Comparison of ENCODE assay signal across 17 cellular contexts in genomic region chr4:53009824-53010223, GRCh38.
DNase-seq lines count a peak whose midpoint lies in the region; ATAC-seq and TF ChIP-seq lines count a peak whose summit lies in the region.
"Had no signal": no experiment of that assay in that cellular context is flagged by ENCODE, and none has a peak within 500 bp of the region (broad histone marks: within the 10 kb centered on the region; RNA-seq: fewer than 3 reads in every experiment).

No MANE protein-coding gene starts in this region.

- DNase-seq in NCI-H226 (peak; percentile 21), sigmoid colon (no peak), cerebellum (ENCODE audit: low spot score) (no peak), WTC11 (ENCODE audit: low spot score) (no peak), RKO (ENCODE audit: low spot score) (no peak)
- DNase-seq: activated CD4-positive, alpha-beta memory T cell treated with anti-CD3 and anti-CD28 coated beads, Interleukin-2, amount 10 ng/mL, durations not matched to agents 7 days and 5 days; C1 segment of cervical spinal cord; effector CD4-positive, alpha-beta T cell; mammary epithelial cell; NCI-H2081; NCI-H748 treated with DMSO at 0.1 percent for 48 hours; stimulated activated naive CD4-positive, alpha-beta T cell treated with Interleukin-2 at 50 U/mL for 16 hours; T1000 had no signal

- H3K36me3 ChIP-seq in sigmoid colon = no peaks in the 10 kb centered on the region
- H3K36me3 ChIP-seq: SJCRH30 had no signal

- no peaks in the 10 kb centered on the region for H3K9me3 ChIP-seq in sigmoid colon

- ATAC-seq in GM18909 (IDR thresholded peaks at IDR 0.05; ENCODE audit: poor library complexity, unreplicated experiment) (peak; percentile 60), GM21786 (IDR thresholded peaks at IDR 0.05; ENCODE audit: unreplicated experiment) (peak; percentile 43), WTC11 (no peak)
- no peak for ATAC-seq in activated CD4-positive, CD25-positive, alpha-beta regulatory T cell treated with anti-CD3 and anti-CD28 coated beads, Interleukin-2, amount 50 U/mL, for 24 hours

- POLR2A ChIA-PET in WTC11 (lab: Charles Lee) = no interaction called here

- CTCF ChIA-PET in WTC11 (lab: Charles Lee) = interaction anchor here (0.9 to 1.2 kb wide), 3 partner anchors 464 to 1223 kb away, joined by 3 to 12 read pairs (median 3); no protein-coding TSS in a partner anchor

- H3K27me3 ChIP-seq in sigmoid colon = no peaks in the 10 kb centered on the region
- H3K27me3 ChIP-seq: SJCRH30 had no signal

- no peak overlapping the region for H3K27ac Mint-ChIP-seq in WTC11
- H3K27ac Mint-ChIP-seq: activated CD4-positive, alpha-beta memory T cell treated with anti-CD3 and anti-CD28 coated beads, Interleukin-2, amount 10 ng/mL, durations not matched to agents 7 days and 5 days had no signal

- peaks cover 0 to 52% (median 43%) of the 10 kb centered on the region in 4 donors for H3K4me1 ChIP-seq in sigmoid colon

- H3K4me3 ChIP-seq in sigmoid colon = no peak overlapping the region
- H3K4me3 ChIP-seq: SJCRH30 had no signal

- TF ChIP-seq CTCF in sigmoid colon (IDR thresholded peaks at IDR 0.05) (no peak), WTC11 (IDR thresholded peaks at IDR 0.05) (no peak)

- peak overlapping the region; percentile 10 to 64 (median 41) for H3K27ac ChIP-seq in sigmoid colon

- no peak for TF ChIP-seq EP300 in sigmoid colon (IDR thresholded peaks at IDR 0.05)

- no peak overlapping the region for H3K4me3 Mint-ChIP-seq in WTC11
- H3K4me3 Mint-ChIP-seq: activated CD4-positive, alpha-beta memory T cell treated with anti-CD3 and anti-CD28 coated beads, Interleukin-2, amount 10 ng/mL, durations not matched to agents 7 days and 5 days had no signal

- TF ChIP-seq POLR2A in sigmoid colon (IDR thresholded peaks at IDR 0.05) = no peak

- H3K36me3 Mint-ChIP-seq in WTC11 = no peaks in the 10 kb centered on the region

- no peaks in the 10 kb centered on the region; the same call in 1 of the 2 replicates for H3K27me3 Mint-ChIP-seq in WTC11 (ENCODE audit: low read depth)
- H3K27me3 Mint-ChIP-seq: activated CD4-positive, alpha-beta memory T cell treated with anti-CD3 and anti-CD28 coated beads, Interleukin-2, amount 10 ng/mL, durations not matched to agents 7 days and 5 days had no signal

- intact Hi-C loops in sigmoid colon (cut with DNase I) = no loop called here

- H3K4me1 Mint-ChIP-seq in WTC11 = peaks cover 8% of the 10 kb centered on the region; the same call in 1 of the 2 replicates

- 69 to 90% methylated on average over 3 of the region's 3 CpGs for WGBS in sigmoid colon, 2 donors

- H3K9me3 Mint-ChIP-seq in WTC11 = peaks cover 11% of the 10 kb centered on the region
- H3K9me3 Mint-ChIP-seq: activated CD4-positive, alpha-beta memory T cell treated with anti-CD3 and anti-CD28 coated beads, Interleukin-2, amount 10 ng/mL, durations not matched to agents 7 days and 5 days had no signal

TF ChIP-seq in WTC11, 78 proteins besides CTCF, POLR2A, EP300 and RAD21 (continues in another document):
- TF ChIP-seq ZNF121 (CRISPR knock-in tag; IDR thresholded peaks at IDR 0.05) (no peak), ATF2 (CRISPR knock-in tag; IDR thresholded peaks at IDR 0.05; ENCODE audit: borderline replicate concordance, low read depth) (no peak), HMGA2 (CRISPR knock-in tag; IDR thresholded peaks at IDR 0.05) (no peak), NFYB (CRISPR knock-in tag; conservative IDR thresholded peaks at IDR 0.05; ENCODE audit: low read depth) (no peak), NFE2L1 (CRISPR knock-in tag; IDR thresholded peaks at IDR 0.05) (no peak), ZBTB43 (CRISPR knock-in tag; IDR thresholded peaks at IDR 0.05) (no peak), TEAD1 (CRISPR knock-in tag; IDR thresholded peaks at IDR 0.05) (no peak), GTF2I (CRISPR knock-in tag; conservative IDR thresholded peaks at IDR 0.05) (no peak), GABPB1 (CRISPR knock-in tag; IDR thresholded peaks at IDR 0.05) (no peak), CDX4 (CRISPR knock-in tag; IDR thresholded peaks at IDR 0.05; ENCODE audit: borderline replicate concordance) (no peak), PRDM15 (CRISPR knock-in tag; IDR thresholded peaks at IDR 0.05) (no peak), GRHL2 (CRISPR knock-in tag; IDR thresholded peaks at IDR 0.05; ENCODE audit: insufficient replicate concordance, severe bottlenecking) (no peak)
- TF ChIP-seq, protein P1, sequence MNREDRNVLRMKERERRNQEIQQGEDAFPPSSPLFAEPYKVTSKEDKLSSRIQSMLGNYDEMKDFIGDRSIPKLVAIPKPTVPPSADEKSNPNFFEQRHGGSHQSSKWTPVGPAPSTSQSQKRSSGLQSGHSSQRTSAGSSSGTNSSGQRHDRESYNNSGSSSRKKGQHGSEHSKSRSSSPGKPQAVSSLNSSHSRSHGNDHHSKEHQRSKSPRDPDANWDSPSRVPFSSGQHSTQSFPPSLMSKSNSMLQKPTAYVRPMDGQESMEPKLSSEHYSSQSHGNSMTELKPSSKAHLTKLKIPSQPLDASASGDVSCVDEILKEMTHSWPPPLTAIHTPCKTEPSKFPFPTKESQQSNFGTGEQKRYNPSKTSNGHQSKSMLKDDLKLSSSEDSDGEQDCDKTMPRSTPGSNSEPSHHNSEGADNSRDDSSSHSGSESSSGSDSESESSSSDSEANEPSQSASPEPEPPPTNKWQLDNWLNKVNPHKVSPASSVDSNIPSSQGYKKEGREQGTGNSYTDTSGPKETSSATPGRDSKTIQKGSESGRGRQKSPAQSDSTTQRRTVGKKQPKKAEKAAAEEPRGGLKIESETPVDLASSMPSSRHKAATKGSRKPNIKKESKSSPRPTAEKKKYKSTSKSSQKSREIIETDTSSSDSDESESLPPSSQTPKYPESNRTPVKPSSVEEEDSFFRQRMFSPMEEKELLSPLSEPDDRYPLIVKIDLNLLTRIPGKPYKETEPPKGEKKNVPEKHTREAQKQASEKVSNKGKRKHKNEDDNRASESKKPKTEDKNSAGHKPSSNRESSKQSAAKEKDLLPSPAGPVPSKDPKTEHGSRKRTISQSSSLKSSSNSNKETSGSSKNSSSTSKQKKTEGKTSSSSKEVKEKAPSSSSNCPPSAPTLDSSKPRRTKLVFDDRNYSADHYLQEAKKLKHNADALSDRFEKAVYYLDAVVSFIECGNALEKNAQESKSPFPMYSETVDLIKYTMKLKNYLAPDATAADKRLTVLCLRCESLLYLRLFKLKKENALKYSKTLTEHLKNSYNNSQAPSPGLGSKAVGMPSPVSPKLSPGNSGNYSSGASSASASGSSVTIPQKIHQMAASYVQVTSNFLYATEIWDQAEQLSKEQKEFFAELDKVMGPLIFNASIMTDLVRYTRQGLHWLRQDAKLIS (CRISPR knock-in tag; IDR thresholded peaks at IDR 0.05; ENCODE audit: borderline replicate concordance) = no peak

Comparison
In these comparisons a context has a peak if more than half of its experiments do, and no peak if none do; other contexts are left out.
1. ATAC-seq: peak in GM18909 (single experiment) and GM21786 (single experiment); none in WTC11 (single experiment) and activated CD4-positive, CD25-positive, alpha-beta regulatory T cell treated with anti-CD3 and anti-CD28 coated beads, Interleukin-2, amount 50 U/mL, for 24 hours (0 of 2).